Comparison of ENCODE assay signal across 22 cellular contexts in the genomic region with DNA sequence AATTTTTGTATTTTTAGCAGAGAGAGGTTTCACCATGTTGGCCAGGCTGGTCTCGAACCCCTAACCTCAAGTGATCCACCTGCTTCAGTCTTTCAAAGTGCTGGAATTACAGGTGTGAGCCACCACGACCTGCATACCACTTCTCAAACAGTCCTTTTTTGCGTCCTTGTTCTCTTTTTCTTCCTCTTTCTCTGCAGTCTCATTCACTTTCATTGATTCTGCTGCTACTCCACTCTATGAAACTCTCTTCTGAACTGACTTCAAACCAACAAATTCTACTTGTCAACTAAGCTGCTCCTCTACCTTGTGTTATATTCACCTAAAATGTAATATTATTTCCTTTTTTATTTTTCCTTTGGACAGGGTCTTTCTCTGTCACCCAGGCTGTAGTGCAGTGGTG. TPM values are rescaled to one million over a fixed set of nuclear protein-coding genes. Genes with fewer than 3 reads are reported as not detected.
DNase-seq lines count a peak whose midpoint lies in the region; ATAC-seq and TF ChIP-seq lines count a peak whose summit lies in the region.
"Had no signal": no experiment of that assay in that cellular context is flagged by ENCODE, and none has a peak within 500 bp of the region (broad histone marks: within the 10 kb centered on the region; RNA-seq: fewer than 3 reads in every experiment).

No MANE protein-coding gene starts in this region.

- ATAC-seq in activated naive CD8-positive, alpha-beta T cell treated with anti-CD3 and anti-CD28 coated beads, Interleukin-2, amount 10 ng/mL, durations not matched to agents 7 days and 5 days (ENCODE audit: low read depth) = no peak
- no peak for ATAC-seq in WTC11
- ATAC-seq in memory B cell (ENCODE audit: low read depth) = no peak
- ATAC-seq in stimulated activated effector memory CD8-positive, alpha-beta T cell treated with anti-CD3 and anti-CD28 coated beads, Interleukin-12 subunit alpha, Interleukin-12 subunit beta, amount 100 ng/mL, for 72 hours = no peak
- no peak for ATAC-seq in GM18870 (IDR thresholded peaks at IDR 0.05; ENCODE audit: unreplicated experiment)
- ATAC-seq in HG02759 (IDR thresholded peaks at IDR 0.05; ENCODE audit: unreplicated experiment) = no peak
- ATAC-seq: stimulated activated naive B cell treated with anti-CD40 and anti-IgM and Interleukin-4, amounts not matched to agents 10 μg/mL and 1 μg/mL and 100 μg/mL, for 72 hours had no signal

- peak overlapping the region; percentile 2 for H3K27ac Mint-ChIP-seq in activated naive CD8-positive, alpha-beta T cell treated with anti-CD3 and anti-CD28 coated beads, Interleukin-2, amount 10 ng/mL, durations not matched to agents 7 days and 5 days
- H3K27ac Mint-ChIP-seq in activated naive CD8-positive, alpha-beta T cell treated with anti-CD3 and anti-CD28 coated beads for 36 hours = no peak overlapping the region
- peak overlapping the region; percentile 55 for H3K27ac Mint-ChIP-seq in WTC11
- peak overlapping the region; percentile 72 for H3K27ac Mint-ChIP-seq in memory B cell
- peak overlapping the region; percentile 8 for H3K27ac Mint-ChIP-seq in stimulated activated effector memory CD8-positive, alpha-beta T cell treated with anti-CD3 and anti-CD28 coated beads, Interleukin-12 subunit alpha, Interleukin-12 subunit beta, amount 100 ng/mL, for 72 hours
- H3K27ac Mint-ChIP-seq: activated B cell treated with CpG ODN at 0.5 μM for 24 hours; stimulated activated naive B cell treated with anti-CD40 and anti-IgM and Interleukin-4, amounts not matched to agents 10 μg/mL and 1 μg/mL and 100 μg/mL, for 72 hours had no signal

- POLR2A ChIA-PET in activated naive CD8-positive, alpha-beta T cell treated with anti-CD3 and anti-CD28 coated beads, Interleukin-2, amount 10 ng/mL, durations not matched to agents 7 days and 5 days (lab: Charles Lee) = no interaction called here
- POLR2A ChIA-PET in WTC11 (lab: Charles Lee) = no interaction called here

- no peak for DNase-seq in activated naive CD8-positive, alpha-beta T cell treated with anti-CD3 and anti-CD28 coated beads, Interleukin-2, amount 10 ng/mL, durations not matched to agents 7 days and 5 days
- no peak for DNase-seq in activated naive CD8-positive, alpha-beta T cell treated with anti-CD3 and anti-CD28 coated beads for 36 hours
- no peak for DNase-seq in WTC11 (ENCODE audit: low spot score)
- DNase-seq in memory B cell (ENCODE audit: low spot score in 2 of 2) = no peak
- no peak for DNase-seq in stimulated activated effector memory CD8-positive, alpha-beta T cell treated with anti-CD3 and anti-CD28 coated beads, Interleukin-12 subunit alpha, Interleukin-12 subunit beta, amount 100 ng/mL, for 72 hours (ENCODE audit: low spot score in 2 of 2)
- DNase-seq in NCI-H1694 (lab: John Stamatoyannopoulos, UW) = no peak
- DNase-seq: ACHN; activated B cell treated with CpG ODN at 0.5 μM for 24 hours; activated gamma-delta T cell treated with Interleukin-2 at 50 U/mL for 16 hours; BE2C; DND-41; GM23248; heart left ventricle; Kasumi-1; NCI-H146; NCI-H510A treated with DMSO at 0.1 percent for 48 hours; SK-N-SH; stimulated activated CD4-positive, alpha-beta T cell treated with anti-CD3 and anti-CD28 coated beads, Interleukin-4, amount 100 ng/mL, for 4 hours; stimulated activated naive B cell treated with anti-CD40 and anti-IgM and Interleukin-4, amounts not matched to agents 10 μg/mL and 1 μg/mL and 100 μg/mL, for 72 hours had no signal

- CTCF ChIA-PET in WTC11 (lab: Charles Lee) = no interaction called here

- peaks cover 19% of the 10 kb centered on the region for H3K4me1 Mint-ChIP-seq in activated naive CD8-positive, alpha-beta T cell treated with anti-CD3 and anti-CD28 coated beads, Interleukin-2, amount 10 ng/mL, durations not matched to agents 7 days and 5 days
- peaks cover 31% of the 10 kb centered on the region for H3K4me1 Mint-ChIP-seq in activated naive CD8-positive, alpha-beta T cell treated with anti-CD3 and anti-CD28 coated beads for 36 hours
- H3K4me1 Mint-ChIP-seq in WTC11 (peaks cover 21% of the 10 kb centered on the region), memory B cell (peaks cover 28% of the 10 kb centered on the region)
- H3K4me1 Mint-ChIP-seq in stimulated activated effector memory CD8-positive, alpha-beta T cell treated with anti-CD3 and anti-CD28 coated beads, Interleukin-12 subunit alpha, Interleukin-12 subunit beta, amount 100 ng/mL, for 72 hours = peaks cover 40% of the 10 kb centered on the region

- H3K9me3 Mint-ChIP-seq in activated naive CD8-positive, alpha-beta T cell treated with anti-CD3 and anti-CD28 coated beads, Interleukin-2, amount 10 ng/mL, durations not matched to agents 7 days and 5 days = no peaks in the 10 kb centered on the region
- no peaks in the 10 kb centered on the region for H3K9me3 Mint-ChIP-seq in activated naive CD8-positive, alpha-beta T cell treated with anti-CD3 and anti-CD28 coated beads for 36 hours
- H3K9me3 Mint-ChIP-seq in WTC11 (no peaks in the 10 kb centered on the region), memory B cell (no peaks in the 10 kb centered on the region)
- no peaks in the 10 kb centered on the region for H3K9me3 Mint-ChIP-seq in stimulated activated effector memory CD8-positive, alpha-beta T cell treated with anti-CD3 and anti-CD28 coated beads, Interleukin-12 subunit alpha, Interleukin-12 subunit beta, amount 100 ng/mL, for 72 hours
- H3K9me3 Mint-ChIP-seq: activated B cell treated with CpG ODN at 0.5 μM for 24 hours; brain; stimulated activated naive B cell treated with anti-CD40 and anti-IgM and Interleukin-4, amounts not matched to agents 10 μg/mL and 1 μg/mL and 100 μg/mL, for 72 hours had no signal

- H3K4me3 Mint-ChIP-seq in activated naive CD8-positive, alpha-beta T cell treated with anti-CD3 and anti-CD28 coated beads, Interleukin-2, amount 10 ng/mL, durations not matched to agents 7 days and 5 days = no peak overlapping the region
- H3K4me3 Mint-ChIP-seq in activated naive CD8-positive, alpha-beta T cell treated with anti-CD3 and anti-CD28 coated beads for 36 hours = no peak overlapping the region
- H3K4me3 Mint-ChIP-seq in WTC11 (no peak overlapping the region), memory B cell (no peak overlapping the region)
- no peak overlapping the region for H3K4me3 Mint-ChIP-seq in stimulated activated effector memory CD8-positive, alpha-beta T cell treated with anti-CD3 and anti-CD28 coated beads, Interleukin-12 subunit alpha, Interleukin-12 subunit beta, amount 100 ng/mL, for 72 hours
- H3K4me3 Mint-ChIP-seq: activated B cell treated with CpG ODN at 0.5 μM for 24 hours, brain had no signal

- peaks cover 23% of the 10 kb centered on the region for H3K36me3 Mint-ChIP-seq in activated naive CD8-positive, alpha-beta T cell treated with anti-CD3 and anti-CD28 coated beads, Interleukin-2, amount 10 ng/mL, durations not matched to agents 7 days and 5 days
- peaks cover 46% of the 10 kb centered on the region for H3K36me3 Mint-ChIP-seq in activated naive CD8-positive, alpha-beta T cell treated with anti-CD3 and anti-CD28 coated beads for 36 hours
- peaks cover 68% of the 10 kb centered on the region for H3K36me3 Mint-ChIP-seq in WTC11
- peaks cover 18% of the 10 kb centered on the region for H3K36me3 Mint-ChIP-seq in memory B cell
- peaks cover 98% of the 10 kb centered on the region for H3K36me3 Mint-ChIP-seq in stimulated activated effector memory CD8-positive, alpha-beta T cell treated with anti-CD3 and anti-CD28 coated beads, Interleukin-12 subunit alpha, Interleukin-12 subunit beta, amount 100 ng/mL, for 72 hours

- no peaks in the 10 kb centered on the region for H3K27me3 Mint-ChIP-seq in activated naive CD8-positive, alpha-beta T cell treated with anti-CD3 and anti-CD28 coated beads, Interleukin-2, amount 10 ng/mL, durations not matched to agents 7 days and 5 days
- no peaks in the 10 kb centered on the region for H3K27me3 Mint-ChIP-seq in activated naive CD8-positive, alpha-beta T cell treated with anti-CD3 and anti-CD28 coated beads for 36 hours
- H3K27me3 Mint-ChIP-seq in WTC11 (ENCODE audit: low read depth) (no peaks in the 10 kb centered on the region), memory B cell (no peaks in the 10 kb centered on the region)
- H3K27me3 Mint-ChIP-seq: activated B cell treated with CpG ODN at 0.5 μM for 24 hours; brain; stimulated activated naive B cell treated with anti-CD40 and anti-IgM and Interleukin-4, amounts not matched to agents 10 μg/mL and 1 μg/mL and 100 μg/mL, for 72 hours had no signal

- TF ChIP-seq CTCF in WTC11 (IDR thresholded peaks at IDR 0.05) = no peak

TF ChIP-seq in WTC11, 78 proteins besides CTCF, POLR2A, EP300 and RAD21 (continues in another document):
- TF ChIP-seq JUN (CRISPR knock-in tag; IDR thresholded peaks at IDR 0.05) (no peak), ZNF423 (CRISPR knock-in tag; IDR thresholded peaks at IDR 0.05) (no peak), NR1H2 (CRISPR knock-in tag; IDR thresholded peaks at IDR 0.05) (no peak)
- TF ChIP-seq, protein P1, sequence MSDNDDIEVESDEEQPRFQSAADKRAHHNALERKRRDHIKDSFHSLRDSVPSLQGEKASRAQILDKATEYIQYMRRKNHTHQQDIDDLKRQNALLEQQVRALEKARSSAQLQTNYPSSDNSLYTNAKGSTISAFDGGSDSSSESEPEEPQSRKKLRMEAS (CRISPR knock-in tag; IDR thresholded peaks at IDR 0.05) = no peak
- TF ChIP-seq, protein P2, sequence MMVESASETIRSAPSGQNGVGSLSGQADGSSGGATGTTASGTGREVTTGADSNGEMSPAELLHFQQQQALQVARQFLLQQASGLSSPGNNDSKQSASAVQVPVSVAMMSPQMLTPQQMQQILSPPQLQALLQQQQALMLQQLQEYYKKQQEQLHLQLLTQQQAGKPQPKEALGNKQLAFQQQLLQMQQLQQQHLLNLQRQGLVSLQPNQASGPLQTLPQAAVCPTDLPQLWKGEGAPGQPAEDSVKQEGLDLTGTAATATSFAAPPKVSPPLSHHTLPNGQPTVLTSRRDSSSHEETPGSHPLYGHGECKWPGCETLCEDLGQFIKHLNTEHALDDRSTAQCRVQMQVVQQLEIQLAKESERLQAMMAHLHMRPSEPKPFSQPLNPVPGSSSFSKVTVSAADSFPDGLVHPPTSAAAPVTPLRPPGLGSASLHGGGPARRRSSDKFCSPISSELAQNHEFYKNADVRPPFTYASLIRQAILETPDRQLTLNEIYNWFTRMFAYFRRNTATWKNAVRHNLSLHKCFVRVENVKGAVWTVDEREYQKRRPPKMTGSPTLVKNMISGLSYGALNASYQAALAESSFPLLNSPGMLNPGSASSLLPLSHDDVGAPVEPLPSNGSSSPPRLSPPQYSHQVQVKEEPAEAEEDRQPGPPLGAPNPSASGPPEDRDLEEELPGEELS (CRISPR knock-in tag; IDR thresholded peaks at IDR 0.05) = no peak

RNA-seq across cellular contexts. Expression of a gene that starts 7.9 kb away (rescaled TPM):
- total RNA-seq in activated naive CD8-positive, alpha-beta T cell treated with anti-CD3 and anti-CD28 coated beads, Interleukin-2, amount 10 ng/mL, durations not matched to agents 7 days and 5 days = 100 to 1,000 TPM in 1 of 2 experiments, 10 to 100 TPM in 1; 96.2 to 101 TPM
- 10 to 100 TPM; 64.0 to 66.4 TPM for total RNA-seq in activated naive CD8-positive, alpha-beta T cell treated with anti-CD3 and anti-CD28 coated beads for 36 hours
- 144 to 153 TPM (median 148 TPM) in 3 replicates for total RNA-seq in WTC11 (2021)

RNA-seq across cellular contexts. Expression of a gene that starts 54.8 kb away (rescaled TPM):
- 1 to 10 TPM; 1.9 to 2.3 TPM for total RNA-seq in activated naive CD8-positive, alpha-beta T cell treated with anti-CD3 and anti-CD28 coated beads, Interleukin-2, amount 10 ng/mL, durations not matched to agents 7 days and 5 days
- 1 to 10 TPM; 1.4 to 1.5 TPM for total RNA-seq in activated naive CD8-positive, alpha-beta T cell treated with anti-CD3 and anti-CD28 coated beads for 36 hours
- 108 to 122 TPM (median 111 TPM) in 3 replicates for total RNA-seq in WTC11 (2021)
- total RNA-seq: GM23248 had no signal

Comparison
In these comparisons a context has a peak if more than half of its experiments do, and no peak if none do; other contexts are left out.
1. RNA of a gene that starts 54.8 kb away (total RNA-seq): 108 to 122 TPM in WTC11; 1.9 to 2.3 TPM in activated naive CD8-positive, alpha-beta T cell treated with anti-CD3 and anti-CD28 coated beads, Interleukin-2, amount 10 ng/mL, durations not matched to agents 7 days and 5 days and 1.4 to 1.5 TPM in activated naive CD8-positive, alpha-beta T cell treated with anti-CD3 and anti-CD28 coated beads for 36 hours; every median in the first group is over 10 times any median in the second.